26 cellular contexts compared by ENCODE assay signal in genomic region chr1:200901350-200901749, GRCh38. TPM values are rescaled to one million over a fixed set of nuclear protein-coding genes. Genes with fewer than 3 reads are reported as not detected.
DNase-seq lines count a peak whose midpoint lies in the region; ATAC-seq and TF ChIP-seq lines count a peak whose summit lies in the region.
"Had no signal": no experiment of that assay in that cellular context is flagged by ENCODE, and none has a peak within 500 bp of the region (broad histone marks: within the 10 kb centered on the region; RNA-seq: fewer than 3 reads in every experiment).

No MANE protein-coding gene starts in this region.

- CTCF ChIA-PET in mammary epithelial cell (lab: Charles Lee; ENCODE audit: low non-redundant PET) (no interaction called here), MCF 10A (lab: Yijun Ruan, JAX) (interaction anchor here (0.6 to 1.9 kb wide), 9 partner anchors 10 to 140 kb away, joined by 3 to 8 read pairs (median 4); no protein-coding TSS in a partner anchor)

- ATAC-seq in HG02973 (IDR thresholded peaks at IDR 0.05; ENCODE audit: unreplicated experiment) (no peak), GM21360 (IDR thresholded peaks at IDR 0.05; ENCODE audit: unreplicated experiment) (no peak)

- H3K4me1 ChIP-seq in mammary epithelial cell (ENCODE audit: insufficient read depth, low read length) = peaks cover 45% of the 10 kb centered on the region
- H3K4me1 ChIP-seq: HAP-1 had no signal

- no peak for DNase-seq in mammary epithelial cell
- no peak for DNase-seq in MCF 10A (ENCODE audit: unreplicated experiment)
- peak; percentile 53 for DNase-seq in chondrocyte (ENCODE audit: low spot score)
- DNase-seq in posterior vena cava (ENCODE audit: low spot score) = peak; percentile 74
- DNase-seq in anterior cingulate cortex (lab: John Stamatoyannopoulos, UW) = no peak
- DNase-seq: CD4-positive, CD25-positive, alpha-beta regulatory T cell; GOT3; HFFc6; KBM-7; MG63; NCI-H2029; NCI-H446 treated with DMSO at 0.1 percent for 48 hours; NCI-H526; NK-92 treated with Interleukin-12 subunit alpha and Interleukin-12 subunit beta, amount 100 ng/mL, for 24 hours; PC-9 had no signal

- H3K9ac ChIP-seq in mammary epithelial cell (ENCODE audit: insufficient read depth, low read length) = no peak overlapping the region
- H3K9ac ChIP-seq: BLaER1 had no signal

- H3K9me3 Mint-ChIP-seq in MCF 10A (ENCODE audit: unreplicated experiment) = no peaks in the 10 kb centered on the region
- no peaks in the 10 kb centered on the region for H3K9me3 Mint-ChIP-seq in chondrocyte (ENCODE audit: low read depth)
- H3K9me3 Mint-ChIP-seq: CD4-positive, CD25-positive, alpha-beta regulatory T cell; HFFc6 had no signal

- H3K4me3 Mint-ChIP-seq in MCF 10A (ENCODE audit: unreplicated experiment) (no peak overlapping the region), chondrocyte (ENCODE audit: unreplicated experiment) (no peak overlapping the region)
- H3K4me3 Mint-ChIP-seq: CD4-positive, CD25-positive, alpha-beta regulatory T cell; HFFc6 had no signal

- BruUV-seq in mammary epithelial cell (replicated peaks; lab: Mats Ljungman, UMichigan) (no TSS peak), MCF 10A (replicated peaks; lab: Mats Ljungman, UMichigan) (no TSS peak)

- no peaks in the 10 kb centered on the region for H3K27me3 ChIP-seq in mammary epithelial cell (ENCODE audit: insufficient read depth, low read length)
- H3K27me3 ChIP-seq: BLaER1, MG63 had no signal

- peaks cover 45% of the 10 kb centered on the region for H3K4me1 Mint-ChIP-seq in MCF 10A (ENCODE audit: insufficient read depth, unreplicated experiment)
- peaks cover 24% of the 10 kb centered on the region for H3K4me1 Mint-ChIP-seq in chondrocyte (ENCODE audit: low read depth)

- H3K27ac Mint-ChIP-seq in MCF 10A (ENCODE audit: low read depth, unreplicated experiment) (no peak overlapping the region), chondrocyte (ENCODE audit: unreplicated experiment) (no peak overlapping the region)
- H3K27ac Mint-ChIP-seq: CD4-positive, CD25-positive, alpha-beta regulatory T cell; HFFc6 had no signal

- no peaks in the 10 kb centered on the region for H4K20me1 ChIP-seq in mammary epithelial cell (ENCODE audit: insufficient read depth, low read length)
- H4K20me1 ChIP-seq: BLaER1 had no signal

- no peak overlapping the region for H2AFZ ChIP-seq in mammary epithelial cell (ENCODE audit: low read depth, low read length)
- H2AFZ ChIP-seq: PC-9 had no signal

- no peaks in the 10 kb centered on the region for H3K9me3 ChIP-seq in mammary epithelial cell (replicated peaks; ENCODE audit: insufficient read depth, low read length)
- H3K9me3 ChIP-seq: BLaER1, HAP-1, MG63 had no signal

- H3K36me3 ChIP-seq in mammary epithelial cell (ENCODE audit: insufficient read depth, low read length) = peaks cover 5% of the 10 kb centered on the region
- H3K36me3 ChIP-seq: BLaER1, HAP-1, MG63 had no signal

- in situ Hi-C loops in mammary epithelial cell (cut with MboI; ENCODE audit: low sequenced_read_pairs in 2 of 2) = no loop called here

- peak overlapping the region; percentile 3 for H3K4me2 ChIP-seq in mammary epithelial cell (ENCODE audit: insufficient read depth, low read depth, low read length)
- H3K4me2 ChIP-seq: BLaER1, PC-9 had no signal

- POLR2A ChIA-PET in MCF 10A (lab: Yijun Ruan, JAX) = interaction anchor here (1.1 to 2.2 kb wide), 3 partner anchors 8 to 18 kb away, joined by 4 to 6 read pairs (median 4); no protein-coding TSS in a partner anchor

- H3K27me3 Mint-ChIP-seq in MCF 10A (ENCODE audit: insufficient read depth, unreplicated experiment) (no peaks in the 10 kb centered on the region), chondrocyte (ENCODE audit: low read depth) (no peaks in the 10 kb centered on the region)

- WGBS in mammary epithelial cell (ENCODE audit: low coverage, missing lambda C conversion rate) = 100% methylated on average over 5 of the region's 5 CpGs

- no peak for TF ChIP-seq CTCF in mammary epithelial cell (conservative IDR thresholded peaks at IDR 0.05 in 1 of 2, IDR thresholded peaks at IDR 0.05 in 1 of 2; ENCODE audit: extremely low read depth in 1 of 2, insufficient read depth in 1 of 2, low read depth in 1 of 2, low read length in 2 of 2)
- no peak for TF ChIP-seq CTCF in MCF 10A (IDR thresholded peaks at IDR 0.05; ENCODE audit: unreplicated experiment)
- no peak for TF ChIP-seq CTCF in chondrocyte (IDR thresholded peaks at IDR 0.05)

- dilution Hi-C loops in mammary epithelial cell (cut with HindIII; ENCODE audit: low sequenced_read_pairs) = no loop called here

- H3K36me3 Mint-ChIP-seq in MCF 10A (ENCODE audit: insufficient read depth, unreplicated experiment) (peaks cover 75% of the 10 kb centered on the region), chondrocyte (ENCODE audit: low read depth) (peaks cover 7% of the 10 kb centered on the region)
- H3K36me3 Mint-ChIP-seq: CD4-positive, CD25-positive, alpha-beta regulatory T cell had no signal

- intact Hi-C loops in mammary epithelial cell (cut with micrococcal nuclease) (no loop called here), MCF 10A (cut with micrococcal nuclease) (no loop called here), posterior vena cava (cut with DNase I) (no loop called here)

- H3K27ac ChIP-seq in mammary epithelial cell (ENCODE audit: insufficient read depth, low read depth, low read length) = no peak overlapping the region
- H3K27ac ChIP-seq: BLaER1, PC-9 had no signal

- H3K79me2 ChIP-seq in mammary epithelial cell (ENCODE audit: insufficient read depth, low read length) = peaks cover 18% of the 10 kb centered on the region

- H3K4me3 ChIP-seq in mammary epithelial cell (replicated peaks in 1 of 3; ENCODE audit: insufficient read depth in 1 of 3, low read depth in 2 of 3, low read length in 3 of 3) = no peak overlapping the region
- H3K4me3 ChIP-seq: BLaER1, HAP-1, MG63, PC-9 had no signal

RNA-seq across cellular contexts. Expression of gene INAVA, which starts 6.7 kb away (rescaled TPM):
- total RNA-seq in mammary epithelial cell = 10 to 100 TPM; 26.5 to 27.2 TPM
- 11.4 TPM for polyA plus RNA-seq in mammary epithelial cell
- 17.4 TPM for polyA minus RNA-seq in mammary epithelial cell
- total RNA-seq in MCF 10A (2022) = 25.1 and 30.5 TPM in 2 replicates
- total RNA-seq in chondrocyte = 3.8 to 6.8 TPM (median 5.0 TPM) in 3 replicates
- under 1 TPM; 0.29 to 0.51 TPM for total RNA-seq in posterior vena cava
- total RNA-seq: CD4-positive, CD25-positive, alpha-beta regulatory T cell; HFFc6; SK-MEL-5 had no signal

RNA-seq across cellular contexts. Expression of gene GPR25, which starts 28.6 kb away (rescaled TPM):
- not detected for total RNA-seq in mammary epithelial cell
- not detected for polyA plus RNA-seq in mammary epithelial cell
- polyA minus RNA-seq in mammary epithelial cell = not detected
- 0.25 and 0.68 TPM in 2 replicates for total RNA-seq in MCF 10A (2022)
- total RNA-seq in chondrocyte = not detected in 3 replicates
- total RNA-seq in posterior vena cava = not detected
- total RNA-seq: A172, Daoy, G401, HFFc6, LHCN-M2, PC-9, RPMI7951, SK-MEL-5 had no signal
- polyA plus RNA-seq: AG04450 had no signal

Comparison
In these comparisons a context has a peak if more than half of its experiments do, and no peak if none do; other contexts are left out.
1. DNase-seq: peak in chondrocyte (single experiment) and posterior vena cava (single experiment); none in mammary epithelial cell (single experiment), MCF 10A (single experiment) and anterior cingulate cortex (0 of 58).